ENCODE assay signal across 20 cellular contexts in genomic region chrX:107662824-107663223, GRCh38.
"Had no signal": no experiment of that assay in that cellular context is flagged by ENCODE, and none has a peak within 500 bp of the region (broad histone marks: within the 10 kb centered on the region; RNA-seq: fewer than 3 reads in every experiment).

No MANE protein-coding gene starts in this region.

- H3K4me3 Mint-ChIP-seq: dendritic cell treated with granulocyte-macrophage colony-stimulating factor and Interleukin-4, amounts not matched to agents 40 ng/mL and 50 ng/mL, for 4 days; effector memory CD8-positive, alpha-beta T cell; natural killer cell treated with Interleukin-12 subunit alpha and Interleukin-12 subunit beta and Interleukin-15 and Interleukin-18, amount 100 ng/mL, for 72 hours; stimulated activated effector memory CD8-positive, alpha-beta T cell treated with anti-CD3 and anti-CD28 coated beads, Interleukin-12 subunit alpha, Interleukin-12 subunit beta, amount 100 ng/mL, for 72 hours; stimulated activated naive CD8-positive, alpha-beta T cell treated with anti-CD3 and anti-CD28 coated beads, Interleukin-15, Interleukin-2, amounts not matched to agents 100 ng/mL and 50 ng/mL, for 24 hours had no signal

- H3K4me3 ChIP-seq: lung, mucosa of descending colon, psoas muscle, right lobe of liver, tibial artery, upper lobe of left lung, uterus had no signal

- H3K27ac ChIP-seq: foreskin keratinocyte, psoas muscle, right lobe of liver, tibial artery, upper lobe of left lung, uterus had no signal

- H3K9me3 ChIP-seq: mucosa of descending colon, psoas muscle, right lobe of liver, tibial artery, upper lobe of left lung, uterus had no signal

- H3K27me3 Mint-ChIP-seq: dendritic cell treated with granulocyte-macrophage colony-stimulating factor and Interleukin-4, amounts not matched to agents 40 ng/mL and 50 ng/mL, for 4 days; effector memory CD8-positive, alpha-beta T cell; stimulated activated naive CD8-positive, alpha-beta T cell treated with anti-CD3 and anti-CD28 coated beads, Interleukin-15, Interleukin-2, amounts not matched to agents 100 ng/mL and 50 ng/mL, for 24 hours had no signal

- H3K4me1 ChIP-seq: foreskin keratinocyte, psoas muscle, right lobe of liver, uterus had no signal

- DNase-seq: effector memory CD8-positive, alpha-beta T cell; erythroblast; foreskin keratinocyte; kidney; left cardiac atrium; left ventricle myocardium superior; mucosa of descending colon; psoas muscle; retina; right lobe of liver; stimulated activated CD4-positive, alpha-beta T cell treated with anti-CD3 and anti-CD28 coated beads, Interleukin-4, amount 100 ng/mL, for 1 hour; stimulated activated CD8-positive, alpha-beta memory T cell treated with anti-CD3 and anti-CD28 coated beads, Interleukin-4, amount 100 ng/mL, for 48 hours; tibial artery; upper lobe of left lung; uterus had no signal

- H3K36me3 ChIP-seq: right lobe of liver, tibial artery, uterus had no signal

- H3K36me3 Mint-ChIP-seq: natural killer cell treated with Interleukin-12 subunit alpha and Interleukin-12 subunit beta and Interleukin-15 and Interleukin-18, amount 100 ng/mL, for 72 hours had no signal

- H3K27ac Mint-ChIP-seq: dendritic cell treated with granulocyte-macrophage colony-stimulating factor and Interleukin-4, amounts not matched to agents 40 ng/mL and 50 ng/mL, for 4 days; effector memory CD8-positive, alpha-beta T cell; natural killer cell treated with Interleukin-12 subunit alpha and Interleukin-12 subunit beta and Interleukin-15 and Interleukin-18, amount 100 ng/mL, for 72 hours; stimulated activated effector memory CD8-positive, alpha-beta T cell treated with anti-CD3 and anti-CD28 coated beads, Interleukin-12 subunit alpha, Interleukin-12 subunit beta, amount 100 ng/mL, for 72 hours; stimulated activated naive CD8-positive, alpha-beta T cell treated with anti-CD3 and anti-CD28 coated beads, Interleukin-15, Interleukin-2, amounts not matched to agents 100 ng/mL and 50 ng/mL, for 24 hours had no signal

- H3K9me3 Mint-ChIP-seq: dendritic cell treated with granulocyte-macrophage colony-stimulating factor and Interleukin-4, amounts not matched to agents 40 ng/mL and 50 ng/mL, for 4 days; effector memory CD8-positive, alpha-beta T cell; natural killer cell treated with Interleukin-12 subunit alpha and Interleukin-12 subunit beta and Interleukin-15 and Interleukin-18, amount 100 ng/mL, for 72 hours; stimulated activated effector memory CD8-positive, alpha-beta T cell treated with anti-CD3 and anti-CD28 coated beads, Interleukin-12 subunit alpha, Interleukin-12 subunit beta, amount 100 ng/mL, for 72 hours; stimulated activated naive CD8-positive, alpha-beta T cell treated with anti-CD3 and anti-CD28 coated beads, Interleukin-15, Interleukin-2, amounts not matched to agents 100 ng/mL and 50 ng/mL, for 24 hours had no signal

- ATAC-seq: effector memory CD8-positive, alpha-beta T cell; foreskin keratinocyte; left cardiac atrium; left ventricle myocardium superior; mucosa of descending colon; natural killer cell treated with Interleukin-12 subunit alpha and Interleukin-12 subunit beta and Interleukin-15 and Interleukin-18, amount 100 ng/mL, for 72 hours; psoas muscle; right lobe of liver; stimulated activated effector memory CD8-positive, alpha-beta T cell treated with anti-CD3 and anti-CD28 coated beads, Interleukin-12 subunit alpha, Interleukin-12 subunit beta, amount 100 ng/mL, for 72 hours had no signal

- H3K27me3 ChIP-seq: foreskin keratinocyte, right lobe of liver, tibial artery, upper lobe of left lung, uterus had no signal
